In the genomic region with DNA sequence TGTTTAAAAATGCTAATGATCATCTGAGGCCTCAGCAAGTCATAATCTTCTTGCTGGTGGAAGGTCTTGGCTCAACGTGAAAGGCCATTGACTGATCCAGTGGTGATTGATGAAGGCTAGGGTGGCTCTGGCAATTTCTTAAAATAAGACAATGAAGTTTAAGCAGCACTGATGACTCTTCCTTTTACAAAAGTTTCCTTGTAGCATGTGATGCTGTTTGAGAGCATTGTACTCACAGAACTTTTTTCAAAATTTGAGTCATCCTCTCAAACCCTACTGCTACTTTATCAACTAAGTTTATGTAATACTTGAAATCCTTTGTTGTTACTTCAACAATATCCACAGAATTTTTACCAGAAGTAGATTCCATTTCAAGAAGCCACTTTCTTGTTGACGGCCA, we compare ENCODE assay signal across 20 cellular contexts.
DNase-seq lines count a peak whose midpoint lies in the region; ATAC-seq and TF ChIP-seq lines count a peak whose summit lies in the region.
"Had no signal": no experiment of that assay in that cellular context is flagged by ENCODE, and none has a peak within 500 bp of the region (broad histone marks: within the 10 kb centered on the region; RNA-seq: fewer than 3 reads in every experiment).

No MANE protein-coding gene starts in this region.

- H3K4me1 Mint-ChIP-seq in natural killer cell = peaks cover 22 to 45% of the 10 kb centered on the region in 2 donors
- peaks cover 18 to 48% of the 10 kb centered on the region in 2 donors for H3K4me1 Mint-ChIP-seq in natural killer cell treated with Interleukin-12 subunit alpha and Interleukin-12 subunit beta and Interleukin-15 and Interleukin-18, amount 100 ng/mL, for 72 hours (ENCODE audit: low read depth in 2 of 2)
- H3K4me1 Mint-ChIP-seq in activated T-helper 17 cell treated with anti-CD3 and anti-CD28 coated beads, Interleukin-2, amount 50 U/mL, for 72 hours = peaks cover 37% of the 10 kb centered on the region
- H3K4me1 Mint-ChIP-seq in type B pancreatic cell (ENCODE audit: unreplicated experiment) = no peaks in the 10 kb centered on the region

- H3K36me3 Mint-ChIP-seq in natural killer cell (peaks cover 12% of the 10 kb centered on the region), type B pancreatic cell (peaks cover 13% of the 10 kb centered on the region)
- H3K36me3 Mint-ChIP-seq in natural killer cell treated with Interleukin-12 subunit alpha and Interleukin-12 subunit beta and Interleukin-15 and Interleukin-18, amount 100 ng/mL, for 72 hours = peaks cover 10% of the 10 kb centered on the region
- H3K36me3 Mint-ChIP-seq in activated T-helper 17 cell treated with anti-CD3 and anti-CD28 coated beads, Interleukin-2, amount 50 U/mL, for 72 hours (ENCODE audit: low read depth) = no peaks in the 10 kb centered on the region

- no peak for ATAC-seq in natural killer cell
- ATAC-seq in natural killer cell treated with Interleukin-12 subunit alpha and Interleukin-12 subunit beta and Interleukin-15 and Interleukin-18, amount 100 ng/mL, for 72 hours = no peak
- peak; percentile 36 for ATAC-seq in activated T-helper 17 cell treated with anti-CD3 and anti-CD28 coated beads, Interleukin-2, amount 50 U/mL, for 72 hours (replicated peaks)
- ATAC-seq in GM18907 (IDR thresholded peaks at IDR 0.05; ENCODE audit: unreplicated experiment) = no peak
- ATAC-seq: lower lobe of right lung, right lobe of liver had no signal

- H3K27me3 Mint-ChIP-seq in natural killer cell (ENCODE audit: low read depth in 2 of 2) (no peaks in the 10 kb centered on the region), type B pancreatic cell (no peaks in the 10 kb centered on the region)
- no peaks in the 10 kb centered on the region for H3K27me3 Mint-ChIP-seq in natural killer cell treated with Interleukin-12 subunit alpha and Interleukin-12 subunit beta and Interleukin-15 and Interleukin-18, amount 100 ng/mL, for 72 hours
- H3K27me3 Mint-ChIP-seq in activated T-helper 17 cell treated with anti-CD3 and anti-CD28 coated beads, Interleukin-2, amount 50 U/mL, for 72 hours = no peaks in the 10 kb centered on the region

- no peak for DNase-seq in natural killer cell
- DNase-seq in natural killer cell treated with Interleukin-12 subunit alpha and Interleukin-12 subunit beta and Interleukin-15 and Interleukin-18, amount 100 ng/mL, for 72 hours (ENCODE audit: low spot score) = no peak
- DNase-seq in fibroblast of the aortic adventitia (ENCODE audit: low read depth) = peak; percentile 82
- DNase-seq in stromal cell of bone marrow (ENCODE audit: low read depth) = peak; percentile 37
- no peak for DNase-seq in type B pancreatic cell (ENCODE audit: extremely low spot score, unreplicated experiment)
- DNase-seq in ureter (ENCODE audit: low spot score) = no peak
- DNase-seq: activated CD4-positive, alpha-beta T cell treated with anti-CD3 and anti-CD28 coated beads for 4 hours; activated CD8-positive, alpha-beta memory T cell treated with anti-CD3 and anti-CD28 coated beads, Interleukin-2, amount 50 U/mL, for 4 hours; activated gamma-delta T cell; colonic mucosa; DMS53; hippocampal formation; kidney; lower lobe of right lung; NCI-H146; NCI-H526; ovary; right lobe of liver had no signal

- H3K4me3 ChIP-seq in fibroblast of the aortic adventitia (ENCODE audit: low read depth, low read length) = no peak overlapping the region
- H3K4me3 ChIP-seq: colonic mucosa, lower lobe of right lung, ovary, right lobe of liver had no signal

- no peak overlapping the region for H3K4me3 Mint-ChIP-seq in natural killer cell
- no peak overlapping the region for H3K4me3 Mint-ChIP-seq in natural killer cell treated with Interleukin-12 subunit alpha and Interleukin-12 subunit beta and Interleukin-15 and Interleukin-18, amount 100 ng/mL, for 72 hours
- H3K4me3 Mint-ChIP-seq in activated T-helper 17 cell treated with anti-CD3 and anti-CD28 coated beads, Interleukin-2, amount 50 U/mL, for 72 hours = no peak overlapping the region
- no peak overlapping the region for H3K4me3 Mint-ChIP-seq in type B pancreatic cell

- TF ChIP-seq CTCF in natural killer cell (IDR thresholded peaks at IDR 0.05) (no peak), fibroblast of the aortic adventitia (IDR thresholded peaks at IDR 0.05; ENCODE audit: insufficient read depth, low read length) (no peak), type B pancreatic cell (conservative IDR thresholded peaks at IDR 0.05) (no peak)

- H3K27ac Mint-ChIP-seq in natural killer cell = peak overlapping the region; percentile 62 to 69
- H3K27ac Mint-ChIP-seq in natural killer cell treated with Interleukin-12 subunit alpha and Interleukin-12 subunit beta and Interleukin-15 and Interleukin-18, amount 100 ng/mL, for 72 hours = peak overlapping the region in 1 of 2 donors; percentile 19
- peak overlapping the region; percentile 5 for H3K27ac Mint-ChIP-seq in activated T-helper 17 cell treated with anti-CD3 and anti-CD28 coated beads, Interleukin-2, amount 50 U/mL, for 72 hours
- H3K27ac Mint-ChIP-seq in type B pancreatic cell = no peak overlapping the region

- H3K9me3 Mint-ChIP-seq in natural killer cell (peaks cover 0 to 6% of the 10 kb centered on the region in 2 donors), type B pancreatic cell (peaks cover 5% of the 10 kb centered on the region)
- peaks cover 4% of the 10 kb centered on the region for H3K9me3 Mint-ChIP-seq in natural killer cell treated with Interleukin-12 subunit alpha and Interleukin-12 subunit beta and Interleukin-15 and Interleukin-18, amount 100 ng/mL, for 72 hours
- peaks cover 15% of the 10 kb centered on the region for H3K9me3 Mint-ChIP-seq in activated T-helper 17 cell treated with anti-CD3 and anti-CD28 coated beads, Interleukin-2, amount 50 U/mL, for 72 hours

- intact Hi-C loops in natural killer cell (cut with micrococcal nuclease) = loop anchor here (5.0 kb wide), 1 partner anchor 113 kb away; no protein-coding TSS in a partner anchor

Comparison
In these comparisons a context has a peak if more than half of its experiments do, and no peak if none do; other contexts are left out.
1. DNase-seq: peak in fibroblast of the aortic adventitia (single experiment) and stromal cell of bone marrow (single experiment); none in natural killer cell (single experiment), natural killer cell treated with Interleukin-12 subunit alpha and Interleukin-12 subunit beta and Interleukin-15 and Interleukin-18, amount 100 ng/mL, for 72 hours (single experiment), type B pancreatic cell (single experiment) and ureter (single experiment).